1 cellular context compared by ENCODE assay signal in the genomic region with DNA sequence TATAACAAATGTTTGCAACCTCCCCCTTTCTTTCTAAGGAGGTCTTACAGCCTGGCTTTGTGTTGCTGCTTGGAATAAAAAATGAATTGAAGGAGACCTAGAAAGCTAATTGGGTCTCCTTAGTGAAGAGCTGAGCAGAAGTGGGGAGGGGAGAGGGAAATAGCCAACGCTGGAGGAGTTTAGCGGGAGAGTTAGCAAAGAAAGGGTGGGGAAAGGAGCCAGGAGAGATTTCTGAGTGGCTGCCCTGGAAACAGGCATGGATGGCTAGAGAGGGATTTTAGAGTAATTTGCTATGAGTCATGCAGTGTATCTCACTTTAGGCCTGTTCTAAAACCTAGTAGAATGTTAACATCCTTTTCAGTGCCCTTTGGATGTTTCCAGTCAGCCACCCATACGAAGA.
TF ChIP-seq lines count a peak whose summit lies in the region.

No MANE protein-coding gene starts in this region.

TF ChIP-seq in H1, 55 proteins besides CTCF, POLR2A, EP300 and RAD21 (continued from another document):
- TF ChIP-seq, protein P1, sequence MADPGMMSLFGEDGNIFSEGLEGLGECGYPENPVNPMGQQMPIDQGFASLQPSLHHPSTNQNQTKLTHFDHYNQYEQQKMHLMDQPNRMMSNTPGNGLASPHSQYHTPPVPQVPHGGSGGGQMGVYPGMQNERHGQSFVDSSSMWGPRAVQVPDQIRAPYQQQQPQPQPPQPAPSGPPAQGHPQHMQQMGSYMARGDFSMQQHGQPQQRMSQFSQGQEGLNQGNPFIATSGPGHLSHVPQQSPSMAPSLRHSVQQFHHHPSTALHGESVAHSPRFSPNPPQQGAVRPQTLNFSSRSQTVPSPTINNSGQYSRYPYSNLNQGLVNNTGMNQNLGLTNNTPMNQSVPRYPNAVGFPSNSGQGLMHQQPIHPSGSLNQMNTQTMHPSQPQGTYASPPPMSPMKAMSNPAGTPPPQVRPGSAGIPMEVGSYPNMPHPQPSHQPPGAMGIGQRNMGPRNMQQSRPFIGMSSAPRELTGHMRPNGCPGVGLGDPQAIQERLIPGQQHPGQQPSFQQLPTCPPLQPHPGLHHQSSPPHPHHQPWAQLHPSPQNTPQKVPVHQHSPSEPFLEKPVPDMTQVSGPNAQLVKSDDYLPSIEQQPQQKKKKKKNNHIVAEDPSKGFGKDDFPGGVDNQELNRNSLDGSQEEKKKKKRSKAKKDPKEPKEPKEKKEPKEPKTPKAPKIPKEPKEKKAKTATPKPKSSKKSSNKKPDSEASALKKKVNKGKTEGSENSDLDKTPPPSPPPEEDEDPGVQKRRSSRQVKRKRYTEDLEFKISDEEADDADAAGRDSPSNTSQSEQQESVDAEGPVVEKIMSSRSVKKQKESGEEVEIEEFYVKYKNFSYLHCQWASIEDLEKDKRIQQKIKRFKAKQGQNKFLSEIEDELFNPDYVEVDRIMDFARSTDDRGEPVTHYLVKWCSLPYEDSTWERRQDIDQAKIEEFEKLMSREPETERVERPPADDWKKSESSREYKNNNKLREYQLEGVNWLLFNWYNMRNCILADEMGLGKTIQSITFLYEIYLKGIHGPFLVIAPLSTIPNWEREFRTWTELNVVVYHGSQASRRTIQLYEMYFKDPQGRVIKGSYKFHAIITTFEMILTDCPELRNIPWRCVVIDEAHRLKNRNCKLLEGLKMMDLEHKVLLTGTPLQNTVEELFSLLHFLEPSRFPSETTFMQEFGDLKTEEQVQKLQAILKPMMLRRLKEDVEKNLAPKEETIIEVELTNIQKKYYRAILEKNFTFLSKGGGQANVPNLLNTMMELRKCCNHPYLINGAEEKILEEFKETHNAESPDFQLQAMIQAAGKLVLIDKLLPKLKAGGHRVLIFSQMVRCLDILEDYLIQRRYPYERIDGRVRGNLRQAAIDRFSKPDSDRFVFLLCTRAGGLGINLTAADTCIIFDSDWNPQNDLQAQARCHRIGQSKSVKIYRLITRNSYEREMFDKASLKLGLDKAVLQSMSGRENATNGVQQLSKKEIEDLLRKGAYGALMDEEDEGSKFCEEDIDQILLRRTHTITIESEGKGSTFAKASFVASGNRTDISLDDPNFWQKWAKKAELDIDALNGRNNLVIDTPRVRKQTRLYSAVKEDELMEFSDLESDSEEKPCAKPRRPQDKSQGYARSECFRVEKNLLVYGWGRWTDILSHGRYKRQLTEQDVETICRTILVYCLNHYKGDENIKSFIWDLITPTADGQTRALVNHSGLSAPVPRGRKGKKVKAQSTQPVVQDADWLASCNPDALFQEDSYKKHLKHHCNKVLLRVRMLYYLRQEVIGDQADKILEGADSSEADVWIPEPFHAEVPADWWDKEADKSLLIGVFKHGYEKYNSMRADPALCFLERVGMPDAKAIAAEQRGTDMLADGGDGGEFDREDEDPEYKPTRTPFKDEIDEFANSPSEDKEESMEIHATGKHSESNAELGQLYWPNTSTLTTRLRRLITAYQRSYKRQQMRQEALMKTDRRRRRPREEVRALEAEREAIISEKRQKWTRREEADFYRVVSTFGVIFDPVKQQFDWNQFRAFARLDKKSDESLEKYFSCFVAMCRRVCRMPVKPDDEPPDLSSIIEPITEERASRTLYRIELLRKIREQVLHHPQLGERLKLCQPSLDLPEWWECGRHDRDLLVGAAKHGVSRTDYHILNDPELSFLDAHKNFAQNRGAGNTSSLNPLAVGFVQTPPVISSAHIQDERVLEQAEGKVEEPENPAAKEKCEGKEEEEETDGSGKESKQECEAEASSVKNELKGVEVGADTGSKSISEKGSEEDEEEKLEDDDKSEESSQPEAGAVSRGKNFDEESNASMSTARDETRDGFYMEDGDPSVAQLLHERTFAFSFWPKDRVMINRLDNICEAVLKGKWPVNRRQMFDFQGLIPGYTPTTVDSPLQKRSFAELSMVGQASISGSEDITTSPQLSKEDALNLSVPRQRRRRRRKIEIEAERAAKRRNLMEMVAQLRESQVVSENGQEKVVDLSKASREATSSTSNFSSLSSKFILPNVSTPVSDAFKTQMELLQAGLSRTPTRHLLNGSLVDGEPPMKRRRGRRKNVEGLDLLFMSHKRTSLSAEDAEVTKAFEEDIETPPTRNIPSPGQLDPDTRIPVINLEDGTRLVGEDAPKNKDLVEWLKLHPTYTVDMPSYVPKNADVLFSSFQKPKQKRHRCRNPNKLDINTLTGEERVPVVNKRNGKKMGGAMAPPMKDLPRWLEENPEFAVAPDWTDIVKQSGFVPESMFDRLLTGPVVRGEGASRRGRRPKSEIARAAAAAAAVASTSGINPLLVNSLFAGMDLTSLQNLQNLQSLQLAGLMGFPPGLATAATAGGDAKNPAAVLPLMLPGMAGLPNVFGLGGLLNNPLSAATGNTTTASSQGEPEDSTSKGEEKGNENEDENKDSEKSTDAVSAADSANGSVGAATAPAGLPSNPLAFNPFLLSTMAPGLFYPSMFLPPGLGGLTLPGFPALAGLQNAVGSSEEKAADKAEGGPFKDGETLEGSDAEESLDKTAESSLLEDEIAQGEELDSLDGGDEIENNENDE (IDR thresholded peaks at IDR 0.05; ENCODE audit: insufficient replicate concordance, low read length), result no peak
- TF ChIP-seq YY1 (IDR thresholded peaks at IDR 0.05; ENCODE audit: low read depth, low read length), result no peak
- TF ChIP-seq CHD2 (IDR thresholded peaks at IDR 0.05; ENCODE audit: low read length), result no peak
- no peak for TF ChIP-seq KDM1A (IDR thresholded peaks at IDR 0.05; ENCODE audit: borderline replicate concordance, low read length)
- no peak for TF ChIP-seq EZH2 (IDR thresholded peaks at IDR 0.05; ENCODE audit: low read depth, low read length, severe bottlenecking)
- TF ChIP-seq TAF1 (IDR thresholded peaks at IDR 0.05; ENCODE audit: low read depth, low read length), result no peak
- TF ChIP-seq GTF2F1 (IDR thresholded peaks at IDR 0.05; ENCODE audit: borderline replicate concordance, low read depth, low read length), result no peak
- TF ChIP-seq SUZ12 (IDR thresholded peaks at IDR 0.05; ENCODE audit: low read length), result no peak
- no peak for TF ChIP-seq SP4 (IDR thresholded peaks at IDR 0.05; ENCODE audit: low read length)
